In the genomic region with DNA sequence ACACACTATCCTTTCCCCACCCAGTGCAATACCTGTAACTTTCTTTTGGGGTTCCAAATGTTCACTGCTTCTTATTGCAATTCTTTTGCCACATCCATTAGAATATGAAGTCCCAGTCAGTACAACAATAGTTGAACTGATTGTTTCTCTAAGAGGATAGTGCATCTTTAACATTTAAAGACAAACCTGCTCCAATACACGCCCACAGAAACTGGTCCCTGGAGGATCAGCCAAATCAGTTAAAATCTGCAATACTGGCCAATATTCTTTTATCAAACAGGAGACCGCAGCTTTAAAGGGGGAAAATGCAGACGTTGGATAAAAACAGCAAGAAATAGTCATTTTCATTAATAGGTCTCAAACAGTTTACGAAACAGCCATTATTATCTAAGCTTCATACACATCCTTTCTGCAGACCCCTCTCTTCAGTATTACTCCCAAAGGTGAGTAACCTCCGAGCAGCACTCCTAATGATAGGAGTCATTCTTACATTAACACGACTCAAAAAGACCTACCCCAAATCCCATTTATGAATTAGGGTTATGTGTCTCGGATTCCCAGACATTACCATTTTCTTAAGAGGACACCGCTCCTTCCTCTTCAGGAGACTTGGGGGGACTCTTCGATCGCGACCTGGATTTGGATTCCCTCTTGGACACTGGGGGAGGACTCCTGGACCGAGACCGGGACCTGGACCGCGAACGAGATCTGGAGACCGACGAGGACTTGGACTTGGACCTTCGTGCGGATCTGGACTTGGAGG, we compare ENCODE assay signal across 1 cellular context.
TF ChIP-seq lines count a peak whose summit lies in the region.

No MANE protein-coding gene starts in this region.

TF ChIP-seq in GM12878, 131 proteins besides CTCF, POLR2A, EP300 and RAD21 (continued from another document):
- TF ChIP-seq, protein P1, sequence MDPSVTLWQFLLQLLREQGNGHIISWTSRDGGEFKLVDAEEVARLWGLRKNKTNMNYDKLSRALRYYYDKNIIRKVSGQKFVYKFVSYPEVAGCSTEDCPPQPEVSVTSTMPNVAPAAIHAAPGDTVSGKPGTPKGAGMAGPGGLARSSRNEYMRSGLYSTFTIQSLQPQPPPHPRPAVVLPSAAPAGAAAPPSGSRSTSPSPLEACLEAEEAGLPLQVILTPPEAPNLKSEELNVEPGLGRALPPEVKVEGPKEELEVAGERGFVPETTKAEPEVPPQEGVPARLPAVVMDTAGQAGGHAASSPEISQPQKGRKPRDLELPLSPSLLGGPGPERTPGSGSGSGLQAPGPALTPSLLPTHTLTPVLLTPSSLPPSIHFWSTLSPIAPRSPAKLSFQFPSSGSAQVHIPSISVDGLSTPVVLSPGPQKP (IDR thresholded peaks at IDR 0.05; ENCODE audit: low read depth, low read length), result no peak
- TF ChIP-seq NR2F1 (conservative IDR thresholded peaks at IDR 0.05) (no peak), CEBPB (IDR thresholded peaks at IDR 0.05; ENCODE audit: borderline replicate concordance in 1 of 2, low read depth in 2 of 2, low read length in 2 of 2) (no peak), IRF4 (IDR thresholded peaks at IDR 0.05; ENCODE audit: low read depth, low read length) (no peak), SREBF2 (IDR thresholded peaks at IDR 0.05; ENCODE audit: low read length) (no peak), POLR2AphosphoS5 (IDR thresholded peaks at IDR 0.05; ENCODE audit: low read length) (peak; percentile 73; the same call in 1 of the 2 replicates), JUND (IDR thresholded peaks at IDR 0.05; ENCODE audit: low read depth, low read length) (no peak), FOXM1 (IDR thresholded peaks at IDR 0.05; ENCODE audit: low read depth, low read length) (no peak), MEF2B (IDR thresholded peaks at IDR 0.05; ENCODE audit: partially characterized antibody, poor library complexity, severe bottlenecking) (peak; percentile 19), NRF1 (conservative IDR thresholded peaks at IDR 0.05; ENCODE audit: low read depth, low read length) (no peak), RFX5 (IDR thresholded peaks at IDR 0.05; ENCODE audit: low read depth, low read length) (no peak), NBN (IDR thresholded peaks at IDR 0.05) (0 out of 2 replicates have a peak, but pooled peaks have one; percentile 20), IKZF2 (IDR thresholded peaks at IDR 0.05) (0 out of 4 replicates have a peak, but pooled peaks of 1 of the 2 experiments have one; percentile 16)
- TF ChIP-seq, protein P2, sequence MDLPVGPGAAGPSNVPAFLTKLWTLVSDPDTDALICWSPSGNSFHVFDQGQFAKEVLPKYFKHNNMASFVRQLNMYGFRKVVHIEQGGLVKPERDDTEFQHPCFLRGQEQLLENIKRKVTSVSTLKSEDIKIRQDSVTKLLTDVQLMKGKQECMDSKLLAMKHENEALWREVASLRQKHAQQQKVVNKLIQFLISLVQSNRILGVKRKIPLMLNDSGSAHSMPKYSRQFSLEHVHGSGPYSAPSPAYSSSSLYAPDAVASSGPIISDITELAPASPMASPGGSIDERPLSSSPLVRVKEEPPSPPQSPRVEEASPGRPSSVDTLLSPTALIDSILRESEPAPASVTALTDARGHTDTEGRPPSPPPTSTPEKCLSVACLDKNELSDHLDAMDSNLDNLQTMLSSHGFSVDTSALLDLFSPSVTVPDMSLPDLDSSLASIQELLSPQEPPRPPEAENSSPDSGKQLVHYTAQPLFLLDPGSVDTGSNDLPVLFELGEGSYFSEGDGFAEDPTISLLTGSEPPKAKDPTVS (IDR thresholded peaks at IDR 0.05; ENCODE audit: low read depth, low read length), result no peak
- TF ChIP-seq, protein P3, sequence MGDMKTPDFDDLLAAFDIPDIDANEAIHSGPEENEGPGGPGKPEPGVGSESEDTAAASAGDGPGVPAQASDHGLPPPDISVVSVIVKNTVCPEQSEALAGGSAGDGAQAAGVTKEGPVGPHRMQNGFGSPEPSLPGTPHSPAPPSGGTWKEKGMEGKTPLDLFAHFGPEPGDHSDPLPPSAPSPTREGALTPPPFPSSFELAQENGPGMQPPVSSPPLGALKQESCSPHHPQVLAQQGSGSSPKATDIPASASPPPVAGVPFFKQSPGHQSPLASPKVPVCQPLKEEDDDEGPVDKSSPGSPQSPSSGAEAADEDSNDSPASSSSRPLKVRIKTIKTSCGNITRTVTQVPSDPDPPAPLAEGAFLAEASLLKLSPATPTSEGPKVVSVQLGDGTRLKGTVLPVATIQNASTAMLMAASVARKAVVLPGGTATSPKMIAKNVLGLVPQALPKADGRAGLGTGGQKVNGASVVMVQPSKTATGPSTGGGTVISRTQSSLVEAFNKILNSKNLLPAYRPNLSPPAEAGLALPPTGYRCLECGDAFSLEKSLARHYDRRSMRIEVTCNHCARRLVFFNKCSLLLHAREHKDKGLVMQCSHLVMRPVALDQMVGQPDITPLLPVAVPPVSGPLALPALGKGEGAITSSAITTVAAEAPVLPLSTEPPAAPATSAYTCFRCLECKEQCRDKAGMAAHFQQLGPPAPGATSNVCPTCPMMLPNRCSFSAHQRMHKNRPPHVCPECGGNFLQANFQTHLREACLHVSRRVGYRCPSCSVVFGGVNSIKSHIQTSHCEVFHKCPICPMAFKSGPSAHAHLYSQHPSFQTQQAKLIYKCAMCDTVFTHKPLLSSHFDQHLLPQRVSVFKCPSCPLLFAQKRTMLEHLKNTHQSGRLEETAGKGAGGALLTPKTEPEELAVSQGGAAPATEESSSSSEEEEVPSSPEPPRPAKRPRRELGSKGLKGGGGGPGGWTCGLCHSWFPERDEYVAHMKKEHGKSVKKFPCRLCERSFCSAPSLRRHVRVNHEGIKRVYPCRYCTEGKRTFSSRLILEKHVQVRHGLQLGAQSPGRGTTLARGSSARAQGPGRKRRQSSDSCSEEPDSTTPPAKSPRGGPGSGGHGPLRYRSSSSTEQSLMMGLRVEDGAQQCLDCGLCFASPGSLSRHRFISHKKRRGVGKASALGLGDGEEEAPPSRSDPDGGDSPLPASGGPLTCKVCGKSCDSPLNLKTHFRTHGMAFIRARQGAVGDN (IDR thresholded peaks at IDR 0.05), result no peak
